8 cellular contexts compared by ENCODE assay signal in genomic region chr19:8321760-8322637, GRCh38. TPM values are rescaled to one million over a fixed set of nuclear protein-coding genes. Genes with fewer than 3 reads are reported as not detected.
DNase-seq lines count a peak whose midpoint lies in the region; ATAC-seq and TF ChIP-seq lines count a peak whose summit lies in the region.

No MANE protein-coding gene starts in this region.

- peak overlapping the region; percentile 99 for H3K4me3 Mint-ChIP-seq in chondrocyte (ENCODE audit: unreplicated experiment)
- peak overlapping the region; percentile 100 for H3K4me3 Mint-ChIP-seq in memory B cell

- CTCF ChIA-PET in BJ (lab: Yijun Ruan, JAX) = interaction anchor here (1.4 to 1.5 kb wide), 3 partner anchors 11 to 26 kb away, joined by 3 to 4 read pairs (median 3); no protein-coding TSS in a partner anchor

- POLR2A ChIA-PET in BJ (lab: Charles Lee) = no interaction called here

- H3K36me3 ChIP-seq in BJ (ENCODE audit: control insufficient read depth, insufficient read depth, low read length) (peaks cover 8% of the 10 kb centered on the region), urinary bladder (ENCODE audit: insufficient read depth) (no peaks in the 10 kb centered on the region)

- H3K9me3 Mint-ChIP-seq in chondrocyte (ENCODE audit: low read depth) (peaks cover 4% of the 10 kb centered on the region), memory B cell (no peaks in the 10 kb centered on the region)

- H3K4me1 Mint-ChIP-seq in chondrocyte (ENCODE audit: low read depth) (peaks cover 28% of the 10 kb centered on the region), memory B cell (peaks cover 18% of the 10 kb centered on the region)

- H3K27ac Mint-ChIP-seq in chondrocyte (ENCODE audit: unreplicated experiment) = peak overlapping the region; percentile 98
- peak overlapping the region; percentile 99 for H3K27ac Mint-ChIP-seq in memory B cell

- in situ Hi-C loops in ACHN (cut with HindIII; ENCODE audit: low pct_ligation_motif_present, low pct_unique_long_range_greater_than_20kb, low sequenced_read_pairs) = no loop called here

- TF ChIP-seq CTCF in BJ (IDR thresholded peaks at IDR 0.05; ENCODE audit: insufficient read depth, low read depth, low read length) (no peak), chondrocyte (IDR thresholded peaks at IDR 0.05) (no peak)

- peak overlapping the region; percentile 78 for H3K27ac ChIP-seq in urinary bladder (ENCODE audit: low read depth)

- DNase-seq in BJ (ENCODE audit: low read depth) (no peak), chondrocyte (ENCODE audit: low spot score) (no peak), memory B cell (ENCODE audit: low spot score in 2 of 2) (no peak), ACHN (no peak), DMS153 treated with DMSO at 0.1 percent for 48 hours (lab: John Stamatoyannopoulos, UW; ENCODE audit: unreplicated experiment) (no peak)
- no peak for DNase-seq in Jurkat, Clone E6-1 (ENCODE audit: low read depth, low spot score)

- H3K27me3 Mint-ChIP-seq in chondrocyte (ENCODE audit: low read depth) (no peaks in the 10 kb centered on the region), memory B cell (peaks cover 3% of the 10 kb centered on the region)

- ATAC-seq in memory B cell (ENCODE audit: low read depth) (no peak), HG02840 (IDR thresholded peaks at IDR 0.05; ENCODE audit: low FRiP score, unreplicated experiment) (no peak)

- H3K36me3 Mint-ChIP-seq in chondrocyte (ENCODE audit: low read depth) (peaks cover 14% of the 10 kb centered on the region), memory B cell (peaks cover 2% of the 10 kb centered on the region)

- no peaks in the 10 kb centered on the region for H3K27me3 ChIP-seq in BJ (ENCODE audit: control insufficient read depth, insufficient read depth, low read length)

- H3K4me1 ChIP-seq in urinary bladder (ENCODE audit: insufficient read depth) = no peaks in the 10 kb centered on the region

- peak overlapping the region; percentile 62 for H3K4me3 ChIP-seq in BJ (ENCODE audit: low read depth, low read length)
- peak overlapping the region; percentile 100 for H3K4me3 ChIP-seq in Jurkat, Clone E6-1 (ENCODE audit: low read length)
- H3K4me3 ChIP-seq in urinary bladder (ENCODE audit: low read depth, low read length) = peak overlapping the region; percentile 78

- 10% methylated on average over 49 of the region's 49 CpGs for WGBS in urinary bladder

RNA-seq across cellular contexts. Expression of gene RPS28, which starts 0.7 kb away (rescaled TPM):
- 371 and 525 TPM in 2 replicates for polyA plus RNA-seq in BJ (2011; rRNA removed)
- polyA minus RNA-seq in BJ (2011; rRNA and poly(A)+ RNA removed) = 349 and 391 TPM in 2 replicates
- polyA plus RNA-seq in Jurkat, Clone E6-1 (2012; ENCODE audit: insufficient read depth, insufficient read length) = 1,014 TPM
- 1,057 to 1,248 TPM (median 1,100 TPM) in 3 replicates for total RNA-seq in chondrocyte
- total RNA-seq in urinary bladder = 301 TPM
- polyA plus RNA-seq in urinary bladder = 758 TPM

RNA-seq across cellular contexts. Expression of gene NDUFA7, which starts 0.8 kb away (rescaled TPM):
- polyA plus RNA-seq in BJ (2011; rRNA removed) (40.5 and 48.3 TPM in 2 replicates), urinary bladder (93.1 TPM)
- 53.5 and 85.5 TPM in 2 replicates for polyA minus RNA-seq in BJ (2011; rRNA and poly(A)+ RNA removed)
- 195 TPM for polyA plus RNA-seq in Jurkat, Clone E6-1 (2012; ENCODE audit: insufficient read depth, insufficient read length)
- total RNA-seq in chondrocyte (25.0 to 34.1 TPM (median 26.6 TPM) in 3 replicates), urinary bladder (11.6 TPM)

RNA-seq across cellular contexts. Expression of gene CD320, which starts 13.8 kb away (rescaled TPM):
- 23.7 and 40.4 TPM in 2 replicates for polyA plus RNA-seq in BJ (2011; rRNA removed)
- 6.1 and 9.3 TPM in 2 replicates for polyA minus RNA-seq in BJ (2011; rRNA and poly(A)+ RNA removed)
- 63.5 TPM for polyA plus RNA-seq in Jurkat, Clone E6-1 (2012; ENCODE audit: insufficient read depth, insufficient read length)
- total RNA-seq in chondrocyte = 39.3 to 44.0 TPM (median 41.7 TPM) in 3 replicates
- total RNA-seq in urinary bladder = 7.9 TPM
- polyA plus RNA-seq in urinary bladder = 52.1 TPM

RNA-seq across cellular contexts. Expression of gene KANK3, which starts 21.1 kb away (rescaled TPM):
- 0.02 TPM in 1 of 2 replicates, not detected in the other for polyA plus RNA-seq in BJ (2011; rRNA removed)
- polyA minus RNA-seq in BJ (2011; rRNA and poly(A)+ RNA removed) = not detected in 2 replicates
- 1.7 TPM for polyA plus RNA-seq in Jurkat, Clone E6-1 (2012; ENCODE audit: insufficient read depth, insufficient read length)
- 0.56 to 1.2 TPM (median 1.2 TPM) in 3 replicates for total RNA-seq in chondrocyte
- total RNA-seq in urinary bladder = 8.1 TPM
- polyA plus RNA-seq in urinary bladder = 13.0 TPM

RNA-seq across cellular contexts. Expression of gene ANGPTL4, which starts 42.0 kb away (rescaled TPM):
- polyA plus RNA-seq in BJ (2011; rRNA removed) = 2.2 and 3.2 TPM in 2 replicates
- polyA minus RNA-seq in BJ (2011; rRNA and poly(A)+ RNA removed) = 0.93 and 1.7 TPM in 2 replicates
- 1.4 TPM for polyA plus RNA-seq in Jurkat, Clone E6-1 (2012; ENCODE audit: insufficient read depth, insufficient read length)
- total RNA-seq in chondrocyte = 56.4 to 143 TPM (median 127 TPM) in 3 replicates
- total RNA-seq in urinary bladder = 1.3 TPM
- polyA plus RNA-seq in urinary bladder = 14.6 TPM
